ENCODE assay signal across 1 cellular context in genomic region chr15:100114526-100114925, GRCh38.
TF ChIP-seq lines count a peak whose summit lies in the region.

No MANE protein-coding gene starts in this region.

TF ChIP-seq in GM23338, 12 proteins besides CTCF, POLR2A, EP300 and RAD21 (continued from another document):
- no peak for TF ChIP-seq ETS1 (IDR thresholded peaks at IDR 0.05)
- no peak for TF ChIP-seq NANOG (IDR thresholded peaks at IDR 0.05; ENCODE audit: borderline replicate concordance)
- no peak for TF ChIP-seq CREB1 (CRISPR knock-in tag; IDR thresholded peaks at IDR 0.05; ENCODE audit: low read depth)
TF ChIP-seq in GM23338: peak in this region for 0.
